Comparison of ENCODE assay signal across 18 cellular contexts in genomic region chr11:13386567-13386966, GRCh38.
DNase-seq lines count a peak whose midpoint lies in the region; ATAC-seq and TF ChIP-seq lines count a peak whose summit lies in the region.
"Had no signal": no experiment of that assay in that cellular context is flagged by ENCODE, and none has a peak within 500 bp of the region (broad histone marks: within the 10 kb centered on the region; RNA-seq: fewer than 3 reads in every experiment).

No MANE protein-coding gene starts in this region.

- no peaks in the 10 kb centered on the region for H3K4me1 ChIP-seq in hepatocyte (ENCODE audit: insufficient read depth)
- peaks cover 3 to 34% (median 9%) of the 10 kb centered on the region in 4 donors for H3K4me1 ChIP-seq in transverse colon
- H3K4me1 ChIP-seq: SJCRH30 had no signal

- no peaks in the 10 kb centered on the region for H3K9me2 ChIP-seq in hepatocyte (replicated peaks; ENCODE audit: insufficient read depth)

- no peaks in the 10 kb centered on the region for H3K4me1 Mint-ChIP-seq in activated T-cell treated with anti-CD3 and anti-CD28 coated beads, Interleukin-2, amount 50 U/mL, for 72 hours (ENCODE audit: low read depth)
- no peaks in the 10 kb centered on the region for H3K4me1 Mint-ChIP-seq in activated T-cell treated with anti-CD3 and anti-CD28 coated beads, Interleukin-2, amount 50 U/mL, for 4 hours (ENCODE audit: low read depth)
- H3K4me1 Mint-ChIP-seq: brain, CD14-positive monocyte, neural crest cell had no signal

- peak overlapping the region; percentile 20 for H3K27ac Mint-ChIP-seq in activated T-cell treated with anti-CD3 and anti-CD28 coated beads, Interleukin-2, amount 50 U/mL, for 72 hours
- H3K27ac Mint-ChIP-seq: activated CD4-positive, alpha-beta T cell treated with anti-CD3 and anti-CD28 coated beads for 36 hours; activated T-helper 2 cell treated with anti-CD3 and anti-CD28 coated beads, Interferon-gamma antibody, Interleukin-2, Interleukin-4, amounts not matched to agents 10 μg/mL and 5 μg/mL and 100 μg/mL, durations not matched to agents 14 hours and 24 hours and 36 hours; progenitor cell of endocrine pancreas had no signal

- no peak for TF ChIP-seq POLR2A in transverse colon (IDR thresholded peaks at IDR 0.05)

- no peaks in the 10 kb centered on the region for H4K20me1 ChIP-seq in hepatocyte (ENCODE audit: insufficient read depth, poor library complexity, severe bottlenecking)

- H3K36me3 Mint-ChIP-seq in activated T-cell treated with anti-CD3 and anti-CD28 coated beads, Interleukin-2, amount 50 U/mL, for 72 hours (ENCODE audit: insufficient read depth in 2 of 2): peaks cover 0 to 1% of the 10 kb centered on the region in 2 donors
- H3K36me3 Mint-ChIP-seq in activated T-cell treated with anti-CD3 and anti-CD28 coated beads, Interleukin-2, amount 50 U/mL, for 4 hours (ENCODE audit: insufficient read depth): peaks cover 37% of the 10 kb centered on the region

- TF ChIP-seq EP300 in transverse colon (IDR thresholded peaks at IDR 0.05; ENCODE audit: low read depth): no peak

- H3K27me3 Mint-ChIP-seq in activated T-cell treated with anti-CD3 and anti-CD28 coated beads, Interleukin-2, amount 50 U/mL, for 72 hours (ENCODE audit: low read depth): no peaks in the 10 kb centered on the region
- no peaks in the 10 kb centered on the region for H3K27me3 Mint-ChIP-seq in activated T-cell treated with anti-CD3 and anti-CD28 coated beads, Interleukin-2, amount 50 U/mL, for 4 hours (ENCODE audit: low read depth)
- H3K27me3 Mint-ChIP-seq: activated CD4-positive, alpha-beta T cell treated with anti-CD3 and anti-CD28 coated beads for 36 hours; brain; progenitor cell of endocrine pancreas had no signal

- WGBS in hepatocyte (ENCODE audit: low lambda C conversion rate, missing lambda C conversion rate): 92% methylated on average over 2 of the region's 2 CpGs
- WGBS in transverse colon (ENCODE audit: low coverage in 1 of 2), 2 donors: 66% methylated on average over 2 of the region's 2 CpGs; no CpG with 5 or more reads in 1 of the 2 donors

- no peak overlapping the region for H3K4me3 Mint-ChIP-seq in activated T-cell treated with anti-CD3 and anti-CD28 coated beads, Interleukin-2, amount 50 U/mL, for 72 hours
- H3K4me3 Mint-ChIP-seq in activated T-cell treated with anti-CD3 and anti-CD28 coated beads, Interleukin-2, amount 50 U/mL, for 4 hours: no peak overlapping the region
- H3K4me3 Mint-ChIP-seq: activated CD4-positive, alpha-beta T cell treated with anti-CD3 and anti-CD28 coated beads for 36 hours; brain; CD14-positive monocyte; neural crest cell had no signal

- no peaks in the 10 kb centered on the region for H3K79me2 ChIP-seq in hepatocyte

- no peak overlapping the region for H3K4me3 ChIP-seq in hepatocyte
- no peak overlapping the region for H3K4me3 ChIP-seq in transverse colon
- H3K4me3 ChIP-seq: SJCRH30 had no signal

- H3K9me3 Mint-ChIP-seq in activated T-cell treated with anti-CD3 and anti-CD28 coated beads, Interleukin-2, amount 50 U/mL, for 72 hours: no peaks in the 10 kb centered on the region
- no peaks in the 10 kb centered on the region for H3K9me3 Mint-ChIP-seq in activated T-cell treated with anti-CD3 and anti-CD28 coated beads, Interleukin-2, amount 50 U/mL, for 4 hours
- H3K9me3 Mint-ChIP-seq: activated T-helper 2 cell treated with anti-CD3 and anti-CD28 coated beads, Interferon-gamma antibody, Interleukin-2, Interleukin-4, amounts not matched to agents 10 μg/mL and 5 μg/mL and 100 μg/mL, durations not matched to agents 14 hours and 24 hours and 36 hours; brain; CD14-positive monocyte; neural crest cell had no signal

- no peak overlapping the region for H2AFZ ChIP-seq in hepatocyte

- in situ Hi-C loops in transverse colon (cut with MboI; ENCODE audit: low pct_ligation_motif_present in 1 of 4, low pct_unique_long_range_greater_than_20kb in 1 of 4, low sequenced_read_pairs in 3 of 4): no loop called here

- TF ChIP-seq CTCF in hepatocyte (IDR thresholded peaks at IDR 0.05; ENCODE audit: poor library complexity): no peak
- no peak for TF ChIP-seq CTCF in transverse colon (IDR thresholded peaks at IDR 0.05)

- no peak overlapping the region for H3K27ac ChIP-seq in hepatocyte
- peak overlapping the region in 3 of 4 donors; percentile 63 to 70 (median 66) for H3K27ac ChIP-seq in transverse colon
- H3K27ac ChIP-seq: SJCRH30 had no signal

- H3K4me2 ChIP-seq in hepatocyte: no peak overlapping the region

- intact Hi-C loops in transverse colon (cut with DNase I; ENCODE audit: low total_unique reads): no loop called here

- H3K27me3 ChIP-seq in hepatocyte (no peaks in the 10 kb centered on the region), transverse colon (no peaks in the 10 kb centered on the region)
- H3K27me3 ChIP-seq: SJCRH30 had no signal

- no peak for DNase-seq in activated T-cell treated with anti-CD3 and anti-CD28 coated beads, Interleukin-2, amount 50 U/mL, for 72 hours
- DNase-seq in activated T-cell treated with anti-CD3 and anti-CD28 coated beads, Interleukin-2, amount 50 U/mL, for 4 hours: no peak
- DNase-seq in HT-29 (ENCODE audit: low spot score) (peak; percentile 43), hepatocyte (ENCODE audit: low spot score) (peak; percentile 52), transverse colon (peak; percentile 65), HK-2 (ENCODE audit: unreplicated experiment) (no peak), NCI-H2171 (lab: John Stamatoyannopoulos, UW) (no peak)
- DNase-seq: activated CD4-positive, alpha-beta T cell treated with anti-CD3 and anti-CD28 coated beads for 36 hours; DMS79 treated with DMSO at 0.1 percent for 48 hours; effector memory CD4-positive, alpha-beta T cell; foreskin melanocyte; NCI-H1436; SJCRH30 had no signal

- ATAC-seq in activated T-cell treated with anti-CD3 and anti-CD28 coated beads, Interleukin-2, amount 50 U/mL, for 72 hours (replicated peaks in 1 of 2): no peak
- ATAC-seq in activated T-cell treated with anti-CD3 and anti-CD28 coated beads, Interleukin-2, amount 50 U/mL, for 4 hours: no peak
- ATAC-seq: activated CD4-positive, alpha-beta T cell treated with anti-CD3 and anti-CD28 coated beads for 36 hours had no signal

- H3K9me3 ChIP-seq in hepatocyte (ENCODE audit: low read depth) (no peaks in the 10 kb centered on the region), transverse colon (no peaks in the 10 kb centered on the region)
- H3K9me3 ChIP-seq: SJCRH30 had no signal

- H3K36me3 ChIP-seq in hepatocyte (replicated peaks; ENCODE audit: insufficient read depth, low read depth) (no peaks in the 10 kb centered on the region), transverse colon (no peaks in the 10 kb centered on the region)

Comparison
In these comparisons a context has a peak if more than half of its experiments do, and no peak if none do; other contexts are left out.
1. DNase-seq: peak in HT-29 (single experiment), hepatocyte (single experiment) and transverse colon (single experiment); none in activated T-cell treated with anti-CD3 and anti-CD28 coated beads, Interleukin-2, amount 50 U/mL, for 72 hours (0 of 2), activated T-cell treated with anti-CD3 and anti-CD28 coated beads, Interleukin-2, amount 50 U/mL, for 4 hours (single experiment), HK-2 (single experiment) and NCI-H2171 (single experiment).